ENCODE assay signal across 8 cellular contexts in the genomic region with DNA sequence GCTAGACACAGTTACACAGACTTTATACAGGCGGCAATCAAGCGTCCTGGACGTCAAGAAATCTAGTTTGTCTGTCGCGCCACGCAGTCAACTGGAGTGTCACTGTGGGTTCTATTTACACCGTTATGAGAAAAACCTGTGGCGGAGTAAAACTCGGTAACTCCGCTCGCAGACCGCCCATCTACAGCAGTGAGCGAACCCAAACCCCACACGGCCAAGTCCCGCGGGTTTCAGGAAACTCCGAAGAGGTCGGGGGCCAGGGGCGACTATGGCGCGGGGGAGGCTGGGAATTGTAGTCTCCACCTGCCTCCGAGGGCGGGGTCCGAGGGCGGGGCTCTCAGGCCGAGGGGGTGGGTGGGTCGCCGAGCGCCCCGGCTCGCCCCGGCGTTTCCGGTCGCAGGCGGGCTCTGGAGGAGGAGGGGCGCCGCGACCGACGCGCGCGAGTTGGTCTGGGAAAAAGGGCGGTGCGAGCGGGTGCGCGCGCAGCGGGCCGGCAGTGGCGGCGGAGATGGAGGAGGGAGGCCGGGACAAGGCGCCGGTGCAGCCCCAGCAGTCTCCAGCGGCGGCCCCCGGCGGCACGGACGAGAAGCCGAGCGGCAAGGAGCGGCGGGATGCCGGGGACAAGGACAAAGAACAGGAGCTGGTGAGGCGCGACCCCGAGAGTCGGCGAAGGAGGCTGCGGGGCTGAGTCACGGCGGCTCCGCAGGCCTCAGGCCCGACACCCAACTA. TPM values are rescaled to one million over a fixed set of nuclear protein-coding genes. Genes with fewer than 3 reads are reported as not detected.
A peak's percentile ranks its signal among the peaks of the same experiment; 100 is the strongest.
DNase-seq lines count a peak whose midpoint lies in the region; ATAC-seq and TF ChIP-seq lines count a peak whose summit lies in the region.

A gene (plus strand): TSS at position 483 of the 729 bp plus-strand sequence. CDS start 26 bp downstream, at position 509.

- peaks cover 27% of the 10 kb centered on the region for H3K4me1 Mint-ChIP-seq in activated T-cell treated with anti-CD3 and anti-CD28 coated beads, Interleukin-2, amount 50 U/mL, for 4 hours (ENCODE audit: low read depth)

- DNase-seq in DMS79 (lab: John Stamatoyannopoulos, UW): peak; percentile 88
- DNase-seq in Panc1 (ENCODE audit: low read depth, low spot score): peak; percentile 72
- DNase-seq in activated T-cell treated with anti-CD3 and anti-CD28 coated beads, Interleukin-2, amount 50 U/mL, for 4 hours: peak; percentile 98
- DNase-seq in stimulated activated CD8-positive, alpha-beta memory T cell treated with anti-CD3 and anti-CD28 coated beads, Interleukin-4, amount 100 ng/mL, for 48 hours: peak; percentile 99

- TF ChIP-seq CTCF in KMS-11 (conservative IDR thresholded peaks at IDR 0.05; ENCODE audit: low read depth, low read length) (no peak), Panc1 (IDR thresholded peaks at IDR 0.05) (no peak)

- H3K36me3 ChIP-seq in KMS-11 (ENCODE audit: insufficient read depth): peaks cover 21% of the 10 kb centered on the region; the same call in 1 of the 2 replicates
- peaks cover 40% of the 10 kb centered on the region for H3K36me3 ChIP-seq in Panc1 (ENCODE audit: control insufficient read depth, insufficient read depth, low read length)
- H3K36me3 ChIP-seq in esophagus (ENCODE audit: control insufficient read depth in 2 of 2, insufficient read depth in 2 of 2, low read length in 1 of 2): peaks cover 13 to 19% of the 10 kb centered on the region in 2 donors
- H3K36me3 ChIP-seq in mucosa of stomach (ENCODE audit: control insufficient read depth, insufficient read depth, low read length): peaks cover 15% of the 10 kb centered on the region

- H3K27me3 ChIP-seq in KMS-11 (ENCODE audit: insufficient read depth, low read depth) (no peaks in the 10 kb centered on the region), Panc1 (ENCODE audit: control insufficient read depth, insufficient read depth, low read length) (no peaks in the 10 kb centered on the region), esophagus (ENCODE audit: control insufficient read depth in 1 of 2, insufficient read depth in 2 of 2, low read length in 2 of 2) (no peaks in the 10 kb centered on the region), mucosa of stomach (ENCODE audit: control insufficient read depth, insufficient read depth, low read length) (no peaks in the 10 kb centered on the region)

- H3K79me2 ChIP-seq in KMS-11 (ENCODE audit: insufficient read depth, low read depth): peaks cover 27% of the 10 kb centered on the region

- H3K4me1 ChIP-seq in KMS-11 (ENCODE audit: low read depth, poor library complexity, severe bottlenecking): peaks cover 12% of the 10 kb centered on the region
- H3K4me1 ChIP-seq in Panc1 (ENCODE audit: control insufficient read depth, insufficient read depth, low read length): peaks cover 8% of the 10 kb centered on the region; the same call in 1 of the 2 replicates
- H3K4me1 ChIP-seq in esophagus (ENCODE audit: control insufficient read depth in 2 of 2, insufficient read depth in 2 of 2, low read length in 1 of 2): no peaks in the 10 kb centered on the region
- peaks cover 7% of the 10 kb centered on the region for H3K4me1 ChIP-seq in mucosa of stomach (ENCODE audit: control insufficient read depth, insufficient read depth, low read length)

- no peaks in the 10 kb centered on the region for H4K20me1 ChIP-seq in KMS-11 (ENCODE audit: insufficient read depth)

- peak within 1 kb of the TSS; percentile 91 for H2AFZ ChIP-seq in KMS-11 (ENCODE audit: low read depth)

- in situ Hi-C loops in Panc1 (cut with HindIII; ENCODE audit: low pct_unique_long_range_greater_than_20kb, low sequenced_read_pairs): no loop called here

- ATAC-seq in GM21786 (IDR thresholded peaks at IDR 0.05; ENCODE audit: unreplicated experiment) (peak; percentile 94), Panc1 (peak; percentile 98)
- peak; percentile 93 to 94 for ATAC-seq in activated T-cell treated with anti-CD3 and anti-CD28 coated beads, Interleukin-2, amount 50 U/mL, for 4 hours

- H3K9ac ChIP-seq in KMS-11 (peak within 1 kb of the TSS; percentile 72), mucosa of stomach (ENCODE audit: low read length) (peak within 1 kb of the TSS; percentile 85)

- H3K9me3 ChIP-seq in Panc1 (ENCODE audit: control insufficient read depth, insufficient read depth, low read depth, low read length) (no peaks in the 10 kb centered on the region), esophagus (ENCODE audit: control insufficient read depth in 2 of 2, insufficient read depth in 1 of 2, low read depth in 1 of 2, low read length in 1 of 2) (no peaks in the 10 kb centered on the region), mucosa of stomach (ENCODE audit: control insufficient read depth, low read length) (no peaks in the 10 kb centered on the region)

- H3K9me3 Mint-ChIP-seq in activated T-cell treated with anti-CD3 and anti-CD28 coated beads, Interleukin-2, amount 50 U/mL, for 4 hours: no peaks in the 10 kb centered on the region

- H3K4me3 ChIP-seq in KMS-11 (IDR thresholded peaks at IDR 0.05; ENCODE audit: insufficient read depth, low read depth, low read length): peak within 1 kb of the TSS; percentile 81
- peak within 1 kb of the TSS; percentile 83 to 97 for H3K4me3 ChIP-seq in Panc1 (ENCODE audit: low read depth in 2 of 2, low read length in 2 of 2)
- peak within 1 kb of the TSS; percentile 81 to 95 for H3K4me3 ChIP-seq in esophagus (ENCODE audit: low read depth in 1 of 2, low read length in 2 of 2)
- peak within 1 kb of the TSS; percentile 38 for H3K4me3 ChIP-seq in mucosa of stomach (ENCODE audit: low read length)

- no TSS peak for BruUV-seq in Panc1 (replicated peaks; lab: Mats Ljungman, UMichigan)

- peak within 1 kb of the TSS; percentile 92 for H3K4me3 Mint-ChIP-seq in activated T-cell treated with anti-CD3 and anti-CD28 coated beads, Interleukin-2, amount 50 U/mL, for 4 hours

- WGBS in esophagus, 2 donors: 0% methylated on average over 53 to 78 of the region's 78 CpGs

- POLR2A ChIA-PET in Panc1 (lab: Charles Lee): no interaction called here

- H3K27me3 Mint-ChIP-seq in activated T-cell treated with anti-CD3 and anti-CD28 coated beads, Interleukin-2, amount 50 U/mL, for 4 hours (ENCODE audit: low read depth): peaks cover 2% of the 10 kb centered on the region

- peak within 1 kb of the TSS; percentile 100 for H3K4me2 ChIP-seq in KMS-11

- H3K27ac ChIP-seq in KMS-11 (peak within 1 kb of the TSS; percentile 63), Panc1 (ENCODE audit: low read length) (peak within 1 kb of the TSS; percentile 93), esophagus (ENCODE audit: low read depth in 2 of 2, low read length in 1 of 2) (peak within 1 kb of the TSS; percentile 90 to 91)

- CTCF ChIA-PET in Panc1 (lab: Charles Lee): no interaction called here

- peaks cover 32% of the 10 kb centered on the region for H3K36me3 Mint-ChIP-seq in activated T-cell treated with anti-CD3 and anti-CD28 coated beads, Interleukin-2, amount 50 U/mL, for 4 hours (ENCODE audit: insufficient read depth)

- intact Hi-C loops in Panc1 (cut with micrococcal nuclease; ENCODE audit: unreplicated experiment): no loop called here

RNA-seq across cellular contexts. Expression of the gene that starts here (rescaled TPM):
- 536 TPM for total RNA-seq in Panc1 (2021; ENCODE audit: unreplicated experiment)
- 669 TPM for polyA plus RNA-seq in Panc1 (2012; ENCODE audit: insufficient read length)
- 100 to 1,000 TPM; 497 to 520 (median 498) TPM for total RNA-seq in activated T-cell treated with anti-CD3 and anti-CD28 coated beads, Interleukin-2, amount 50 U/mL, for 4 hours
- polyA plus RNA-seq in esophagus: 100 to 1,000 TPM in 1 of 2 donors, 10 to 100 TPM in 1; 50.1 to 156 TPM

Comparison
In these comparisons a context has a peak if more than half of its experiments do, and no peak if none do; other contexts are left out.
1. Peak in every context shown above with its lines: DNase-seq, ATAC-seq, H3K4me3 ChIP-seq and H3K27ac ChIP-seq.
2. H3K4me3 ChIP-seq: peak in every context shown above with its lines; median percentile 90 in Panc1; 88 in esophagus; 81 in KMS-11; 38 in mucosa of stomach.